In genomic region chr15:74906450-74907276, GRCh38 we compare ENCODE assay signal across 1 cellular context.
TF ChIP-seq lines count a peak whose summit lies in the region.

FAM219B (minus strand) TSS chr15:74906851; CDS start chr15:74906800, 51 bp downstream.

TF ChIP-seq in A549, 52 proteins besides CTCF, POLR2A, EP300 and RAD21 (continued from another document):
- TF ChIP-seq REST (IDR thresholded peaks at IDR 0.05) (no peak), POLR2AphosphoS2 (conservative IDR thresholded peaks at IDR 0.05; ENCODE audit: low read length) (no peak), BCL3 (IDR thresholded peaks at IDR 0.05) (peak; percentile 91; the same call in 2 of the 3 replicates), MAFK (IDR thresholded peaks at IDR 0.05; ENCODE audit: partially characterized antibody) (no peak), SMC3 (IDR thresholded peaks at IDR 0.05) (no peak), RARB (CRISPR knock-in tag; IDR thresholded peaks at IDR 0.05) (no peak), RFX5 (IDR thresholded peaks at IDR 0.05) (no peak), CEBPB (IDR thresholded peaks at IDR 0.05) (peak; percentile 89 to 93), PBX3 (IDR thresholded peaks at IDR 0.05) (no peak), TFCP2L1 (CRISPR knock-in tag; IDR thresholded peaks at IDR 0.05) (no peak), ESRRA (IDR thresholded peaks at IDR 0.05; ENCODE audit: borderline replicate concordance, low read length) (no peak), HOXB13 (CRISPR knock-in tag; IDR thresholded peaks at IDR 0.05; ENCODE audit: low read depth) (no peak), HOXA7 (CRISPR knock-in tag; IDR thresholded peaks at IDR 0.05) (no peak), HES2 (IDR thresholded peaks at IDR 0.05) (no peak), JUNB (IDR thresholded peaks at IDR 0.05) (no peak), NPAS2 (CRISPR knock-in tag; IDR thresholded peaks at IDR 0.05; ENCODE audit: borderline replicate concordance) (no peak), ATOH8 (CRISPR knock-in tag; IDR thresholded peaks at IDR 0.05; ENCODE audit: low read depth) (no peak), HOXB5 (CRISPR knock-in tag; IDR thresholded peaks at IDR 0.05) (0 out of 2 replicates have a peak, but pooled peaks have one; percentile 20), MYC (IDR thresholded peaks at IDR 0.05; ENCODE audit: borderline replicate concordance, low read length) (no peak), KDM5A (IDR thresholded peaks at IDR 0.05) (no peak)
